10 cellular contexts compared by ENCODE assay signal in genomic region chr11:124867700-124868099, GRCh38. TPM values are rescaled to one million over a fixed set of nuclear protein-coding genes. Genes with fewer than 3 reads are reported as not detected.
DNase-seq lines count a peak whose midpoint lies in the region; ATAC-seq and TF ChIP-seq lines count a peak whose summit lies in the region.
"Had no signal": no experiment of that assay in that cellular context is flagged by ENCODE, and none has a peak within 500 bp of the region (broad histone marks: within the 10 kb centered on the region; RNA-seq: fewer than 3 reads in every experiment).

No MANE protein-coding gene starts in this region.

- DNase-seq in activated T-cell treated with anti-CD3 and anti-CD28 coated beads, Interleukin-2, amount 50 U/mL, for 72 hours, result peak; percentile 29 to 40
- no peak for DNase-seq in activated T-cell treated with anti-CD3 and anti-CD28 coated beads, Interleukin-2, amount 50 U/mL, for 1 hour
- DNase-seq in SK-MEL-5 (ENCODE audit: low read depth, low spot score) (peak; percentile 56), fibroblast of villous mesenchyme (ENCODE audit: low read depth) (peak; percentile 26), testis (no peak), LoVo (ENCODE audit: low spot score) (no peak)
- DNase-seq: activated T-cell treated with anti-CD3 and anti-CD28 coated beads, Interleukin-2, amount 50 U/mL, for 4 hours had no signal

- H3K27me3 ChIP-seq in testis, result no peaks in the 10 kb centered on the region

- peaks cover 96% of the 10 kb centered on the region for H3K27me3 Mint-ChIP-seq in activated T-cell treated with anti-CD3 and anti-CD28 coated beads, Interleukin-2, amount 50 U/mL, for 72 hours (ENCODE audit: low read depth)

- no peak overlapping the region for H3K27ac Mint-ChIP-seq in activated T-cell treated with anti-CD3 and anti-CD28 coated beads, Interleukin-2, amount 50 U/mL, for 72 hours

- 4 to 6% methylated on average over 8 of the region's 8 CpGs for WGBS in testis, 2 donors

- H3K36me3 ChIP-seq in testis (ENCODE audit: low read depth, missing control alignments), result no peaks in the 10 kb centered on the region

- no peaks in the 10 kb centered on the region for H3K9me3 ChIP-seq in testis

- H3K4me1 ChIP-seq in testis, result peaks cover 25% of the 10 kb centered on the region

- peaks cover 52% of the 10 kb centered on the region for H3K4me1 Mint-ChIP-seq in activated T-cell treated with anti-CD3 and anti-CD28 coated beads, Interleukin-2, amount 50 U/mL, for 72 hours (ENCODE audit: low read depth)

- H3K27ac ChIP-seq in testis, result no peak overlapping the region

- intact Hi-C loops in testis (cut with DNase I; ENCODE audit: low total_unique reads), result no loop called here

- TF ChIP-seq CTCF in fibroblast of villous mesenchyme (IDR thresholded peaks at IDR 0.05; ENCODE audit: insufficient read depth, low read depth, low read length), result peak; percentile 47
- TF ChIP-seq CTCF in testis (IDR thresholded peaks at IDR 0.05), result peak in 2 of 3 experiments; percentile 32 to 36

- no peak overlapping the region for H3K4me3 Mint-ChIP-seq in activated T-cell treated with anti-CD3 and anti-CD28 coated beads, Interleukin-2, amount 50 U/mL, for 72 hours
- H3K4me3 Mint-ChIP-seq: activated T-cell treated with anti-CD3 and anti-CD28 coated beads, Interleukin-2, amount 50 U/mL, for 4 hours had no signal

- H3K36me3 Mint-ChIP-seq in activated T-cell treated with anti-CD3 and anti-CD28 coated beads, Interleukin-2, amount 50 U/mL, for 72 hours (ENCODE audit: insufficient read depth in 2 of 2), result no peaks in the 10 kb centered on the region

- no peak for TF ChIP-seq POLR2A in testis (IDR thresholded peaks at IDR 0.05)

- in situ Hi-C loops in SK-MEL-5 (cut with HindIII; ENCODE audit: low pct_unique_long_range_greater_than_20kb, low sequenced_read_pairs), result no loop called here

- no peaks in the 10 kb centered on the region for H3K9me3 Mint-ChIP-seq in activated T-cell treated with anti-CD3 and anti-CD28 coated beads, Interleukin-2, amount 50 U/mL, for 72 hours
- H3K9me3 Mint-ChIP-seq: activated T-cell treated with anti-CD3 and anti-CD28 coated beads, Interleukin-2, amount 50 U/mL, for 4 hours had no signal

- H3K4me3 ChIP-seq in fibroblast of villous mesenchyme (ENCODE audit: low read depth, low read length) (no peak overlapping the region), testis (no peak overlapping the region)

- ATAC-seq in activated T-cell treated with anti-CD3 and anti-CD28 coated beads, Interleukin-2, amount 50 U/mL, for 72 hours (replicated peaks in 1 of 2), result peak; percentile 47 to 53
- peak; percentile 40 for ATAC-seq in HG02798 (IDR thresholded peaks at IDR 0.05; ENCODE audit: poor library complexity, unreplicated experiment)
- no peak for ATAC-seq in HG02571 (IDR thresholded peaks at IDR 0.05; ENCODE audit: unreplicated experiment)

RNA-seq across cellular contexts. Expression of gene ROBO3, which starts 2.5 kb away (rescaled TPM):
- 10 to 100 TPM; 21.5 to 26.6 TPM for total RNA-seq in activated T-cell treated with anti-CD3 and anti-CD28 coated beads, Interleukin-2, amount 50 U/mL, for 72 hours
- total RNA-seq in SK-MEL-5 (2014; rRNA removed; shearing (Covaris generic)), result 3.0 and 3.2 TPM in 2 replicates
- polyA plus RNA-seq in SK-MEL-5 (2015; cell fraction: cytosol; rRNA removed), result 6.3 and 7.7 TPM in 2 replicates
- 119 and 146 TPM in 2 replicates for polyA plus RNA-seq in SK-MEL-5 (2015; cell fraction: nucleus; rRNA removed)
- 6.5 and 18.7 TPM in 2 replicates for total RNA-seq in fibroblast of villous mesenchyme
- 10 to 100 TPM; 11.8 to 31.6 TPM for total RNA-seq in testis
- 12.9 TPM for polyA plus RNA-seq in testis (ENCODE audit: insufficient read depth, low read depth, low replicate concordance)

RNA-seq across cellular contexts. Expression of gene ROBO4, which starts 30.0 kb away (rescaled TPM):
- not detected for total RNA-seq in activated T-cell treated with anti-CD3 and anti-CD28 coated beads, Interleukin-2, amount 50 U/mL, for 72 hours
- not detected in 2 replicates for total RNA-seq in SK-MEL-5 (2014; rRNA removed; shearing (Covaris generic))
- not detected in 2 replicates for polyA plus RNA-seq in SK-MEL-5 (2015; cell fraction: cytosol; rRNA removed)
- polyA plus RNA-seq in SK-MEL-5 (2015; cell fraction: nucleus; rRNA removed), result not detected in 2 replicates
- total RNA-seq in fibroblast of villous mesenchyme (under 0.01 and 0.86 TPM in 2 replicates), testis (1 to 10 TPM; 5.7 to 8.4 TPM)
- 7.0 TPM for polyA plus RNA-seq in testis (ENCODE audit: insufficient read depth, low read depth, low replicate concordance)
- total RNA-seq: activated T-cell treated with anti-CD3 and anti-CD28 coated beads, Interleukin-2, amount 50 U/mL, for 4 hours had no signal

RNA-seq across cellular contexts. Expression of gene HEPN1, which starts 51.4 kb away (rescaled TPM):
- not detected for total RNA-seq in activated T-cell treated with anti-CD3 and anti-CD28 coated beads, Interleukin-2, amount 50 U/mL, for 72 hours
- total RNA-seq in SK-MEL-5 (2014; rRNA removed; shearing (Covaris generic)), result not detected in 2 replicates
- polyA plus RNA-seq in SK-MEL-5 (2015; cell fraction: cytosol; rRNA removed), result not detected in 2 replicates
- not detected in 2 replicates for polyA plus RNA-seq in SK-MEL-5 (2015; cell fraction: nucleus; rRNA removed)
- not detected in 2 replicates for total RNA-seq in fibroblast of villous mesenchyme
- total RNA-seq in testis, result not detected
- polyA plus RNA-seq in testis (ENCODE audit: insufficient read depth, low read depth, low replicate concordance), result not detected
- total RNA-seq: activated T-cell treated with anti-CD3 and anti-CD28 coated beads, Interleukin-2, amount 50 U/mL, for 4 hours; skeletal muscle tissue had no signal

Comparison
In these comparisons a context has a peak if more than half of its experiments do, and no peak if none do; other contexts are left out.
1. DNase-seq: peak in activated T-cell treated with anti-CD3 and anti-CD28 coated beads, Interleukin-2, amount 50 U/mL, for 72 hours (2 of 2), SK-MEL-5 (single experiment) and fibroblast of villous mesenchyme (single experiment); none in activated T-cell treated with anti-CD3 and anti-CD28 coated beads, Interleukin-2, amount 50 U/mL, for 1 hour (single experiment), testis (single experiment) and LoVo (single experiment).